ENCODE assay signal across 2 cellular contexts in genomic region chr17:14060706-14061105, GRCh38.
TF ChIP-seq lines count a peak whose summit lies in the region.

No MANE protein-coding gene starts in this region.

TF ChIP-seq in IMR-90, 13 proteins besides CTCF, POLR2A, EP300 and RAD21:
- TF ChIP-seq MXI1 (IDR thresholded peaks at IDR 0.05; ENCODE audit: borderline replicate concordance, low read depth, low read length) (no peak), USF2 (IDR thresholded peaks at IDR 0.05; ENCODE audit: low read depth, low read length) (no peak), CEBPB (IDR thresholded peaks at IDR 0.05; ENCODE audit: low read depth, low read length) (no peak), CHD1 (IDR thresholded peaks at IDR 0.05; ENCODE audit: low read depth, low read length) (no peak), NFE2L2 (IDR thresholded peaks at IDR 0.05; ENCODE audit: low read depth, low read length) (no peak), RCOR1 (IDR thresholded peaks at IDR 0.05; ENCODE audit: insufficient replicate concordance, low read length) (no peak), MAFK (IDR thresholded peaks at IDR 0.05; ENCODE audit: low read depth, low read length) (no peak), FOS (IDR thresholded peaks at IDR 0.05; ENCODE audit: low read depth, low read length) (no peak), SMC3 (IDR thresholded peaks at IDR 0.05; ENCODE audit: low read depth, low read length) (no peak), RFX5 (IDR thresholded peaks at IDR 0.05; ENCODE audit: low read depth, low read length) (no peak), MAZ (IDR thresholded peaks at IDR 0.05; ENCODE audit: borderline replicate concordance, low read depth, low read length) (no peak), BHLHE40 (IDR thresholded peaks at IDR 0.05; ENCODE audit: low read depth, low read length) (no peak)
- TF ChIP-seq, protein P1, sequence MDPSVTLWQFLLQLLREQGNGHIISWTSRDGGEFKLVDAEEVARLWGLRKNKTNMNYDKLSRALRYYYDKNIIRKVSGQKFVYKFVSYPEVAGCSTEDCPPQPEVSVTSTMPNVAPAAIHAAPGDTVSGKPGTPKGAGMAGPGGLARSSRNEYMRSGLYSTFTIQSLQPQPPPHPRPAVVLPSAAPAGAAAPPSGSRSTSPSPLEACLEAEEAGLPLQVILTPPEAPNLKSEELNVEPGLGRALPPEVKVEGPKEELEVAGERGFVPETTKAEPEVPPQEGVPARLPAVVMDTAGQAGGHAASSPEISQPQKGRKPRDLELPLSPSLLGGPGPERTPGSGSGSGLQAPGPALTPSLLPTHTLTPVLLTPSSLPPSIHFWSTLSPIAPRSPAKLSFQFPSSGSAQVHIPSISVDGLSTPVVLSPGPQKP (IDR thresholded peaks at IDR 0.05; ENCODE audit: borderline replicate concordance, low read depth, low read length) = no peak

TF ChIP-seq in GM12878, 131 proteins besides CTCF, POLR2A, EP300 and RAD21:
- TF ChIP-seq PKNOX1 (IDR thresholded peaks at IDR 0.05) (peak; percentile 40; the same call in 1 of the 2 replicates), ETV6 (conservative IDR thresholded peaks at IDR 0.05 in 1 of 2, IDR thresholded peaks at IDR 0.05 in 1 of 2; ENCODE audit: borderline replicate concordance in 1 of 2, low read depth in 1 of 2) (no peak), HSF1 (IDR thresholded peaks at IDR 0.05; ENCODE audit: low read depth, low read length) (no peak), KLF5 (IDR thresholded peaks at IDR 0.05; ENCODE audit: partially characterized antibody) (no peak), RBBP5 (conservative IDR thresholded peaks at IDR 0.05) (no peak), SRF (IDR thresholded peaks at IDR 0.05; ENCODE audit: low read depth in 2 of 2, low read length in 2 of 2) (no peak), GATAD2B (conservative IDR thresholded peaks at IDR 0.05; ENCODE audit: low read depth) (no peak)
